ENCODE assay signal across 1 cellular context in genomic region chr12:75892779-75893408, GRCh38.
TF ChIP-seq lines count a peak whose summit lies in the region.

No MANE protein-coding gene starts in this region.

TF ChIP-seq in HCT116, 20 proteins besides CTCF, POLR2A, EP300 and RAD21 (continued from another document):
- TF ChIP-seq SP1 (IDR thresholded peaks at IDR 0.05; ENCODE audit: low read depth) (peak; percentile 45; the same call in 1 of the 2 replicates), JUND (IDR thresholded peaks at IDR 0.05) (no peak), EZH2phosphoT487 (IDR thresholded peaks at IDR 0.05; ENCODE audit: borderline replicate concordance) (no peak), ZFX (IDR thresholded peaks at IDR 0.05) (no peak), SRF (IDR thresholded peaks at IDR 0.05; ENCODE audit: low read depth) (no peak), ZBTB33 (IDR thresholded peaks at IDR 0.05; ENCODE audit: extremely low read depth, insufficient replicate concordance, low read length) (no peak), SIN3A (IDR thresholded peaks at IDR 0.05; ENCODE audit: low read depth) (no peak), YY1 (IDR thresholded peaks at IDR 0.05; ENCODE audit: extremely low read depth, insufficient replicate concordance, low read depth, low read length) (no peak), CEBPB (IDR thresholded peaks at IDR 0.05; ENCODE audit: low read depth) (no peak)
